ENCODE assay signal across 23 cellular contexts in genomic region chr11:134794192-134794591, GRCh38.
A peak's percentile ranks its signal among the peaks of the same experiment; 100 is the strongest.
DNase-seq lines count a peak whose midpoint lies in the region; ATAC-seq, FAIRE-seq and TF ChIP-seq lines count a peak whose summit lies in the region.
"Had no signal": no experiment of that assay in that cellular context is flagged by ENCODE, and none has a peak within 500 bp of the region (broad histone marks: within the 10 kb centered on the region; RNA-seq: fewer than 3 reads in every experiment).

No MANE protein-coding gene starts in this region.

- H3K23ac ChIP-seq in H1 (ENCODE audit: insufficient read length) (no peak overlapping the region), trophoblast cell (ENCODE audit: low read length) (no peak overlapping the region)

- H3K4ac ChIP-seq in H1 (replicated peaks; ENCODE audit: insufficient read length, low read depth, low read length) = no peak overlapping the region
- no peak overlapping the region for H3K4ac ChIP-seq in trophoblast cell (ENCODE audit: low read depth, low read length)

- H3K4me2 ChIP-seq in H1 (ENCODE audit: insufficient read depth in 1 of 2, low read depth in 2 of 2, low read length in 2 of 2) (no peak overlapping the region), trophoblast cell (ENCODE audit: low read length) (no peak overlapping the region)
- H3K4me2 ChIP-seq: BLaER1 had no signal

- H3K79me1 ChIP-seq in H1 (ENCODE audit: low read depth, low read length) = no peaks in the 10 kb centered on the region
- H3K79me1 ChIP-seq in trophoblast cell (ENCODE audit: low read length) = peaks cover 10% of the 10 kb centered on the region

- H3K9me3 ChIP-seq in H1 (ENCODE audit: insufficient read depth in 2 of 2, low read depth in 1 of 2, low read length in 1 of 2) (no peaks in the 10 kb centered on the region), trophoblast cell (ENCODE audit: insufficient read depth, low read depth, low read length) (peaks cover 2% of the 10 kb centered on the region)
- H3K9me3 ChIP-seq: BLaER1, Caco-2 had no signal

- H3K27ac ChIP-seq in H1 (ENCODE audit: low read depth, low read length) = no peak overlapping the region
- H3K27ac ChIP-seq in trophoblast cell (ENCODE audit: low read depth, low read length) = no peak overlapping the region
- H3K27ac ChIP-seq: 22Rv1, BLaER1, C4-2B, GM23248 had no signal

- no peaks in the 10 kb centered on the region for H4K20me1 ChIP-seq in H1 (replicated peaks in 1 of 2; ENCODE audit: control insufficient read depth in 1 of 2, insufficient read depth in 2 of 2, low read length in 2 of 2)
- H4K20me1 ChIP-seq: BLaER1 had no signal

- H2AFZ ChIP-seq in H1 (ENCODE audit: low read length) (no peak overlapping the region), trophoblast cell (ENCODE audit: insufficient read depth, low read length, poor library complexity) (no peak overlapping the region)
- H2AFZ ChIP-seq: GM23248 had no signal

- TF ChIP-seq EP300 in H1 (IDR thresholded peaks at IDR 0.05; ENCODE audit: borderline replicate concordance in 1 of 2, low read depth in 2 of 2, low read length in 2 of 2) = no peak

- H3K9ac ChIP-seq in H1 (replicated peaks in 1 of 4; ENCODE audit: extremely low read depth in 1 of 4, low read depth in 3 of 4, low read length in 3 of 4) = no peak overlapping the region
- no peak overlapping the region for H3K9ac ChIP-seq in trophoblast cell (ENCODE audit: low read length)
- H3K9ac ChIP-seq: BLaER1, GM23248 had no signal

- no peak for TF ChIP-seq CTCF in H1 (IDR thresholded peaks at IDR 0.05; ENCODE audit: control extremely low read depth in 1 of 3, insufficient read depth in 1 of 3, low read depth in 1 of 3, low read length in 3 of 3)

- WGBS in H1 (ENCODE audit: extremely low coverage in 1 of 2, insufficient coverage in 1 of 2, insufficient read length in 1 of 2, insufficient replicate concordance in 2 of 2, low coverage in 1 of 2, low lambda C conversion rate in 2 of 2, missing lambda C conversion rate in 1 of 2), 2 experiments = 93% methylated on average over 9 of the region's 9 CpGs; no CpG with 5 or more reads in 1 of the 2 experiments
- no CpG with 5 or more reads among the region's 9 CpGs for WGBS in trophoblast cell (ENCODE audit: extremely low coverage, insufficient coverage, insufficient read length)

- no peak for FAIRE-seq in H1 (lab: Jason Lieb, UNC)
- FAIRE-seq: A204.1, GM12891, GM19239 had no signal

- TF ChIP-seq RAD21 in H1 (IDR thresholded peaks at IDR 0.05 in 1 of 2, conservative IDR thresholded peaks at IDR 0.05 in 1 of 2; ENCODE audit: low read depth in 2 of 2, low read length in 2 of 2) = no peak

- no peaks in the 10 kb centered on the region for H3K9me3 Mint-ChIP-seq in activated naive CD4-positive, alpha-beta T cell treated with anti-CD3 and anti-CD28 coated beads, Interleukin-2, amount 10 ng/mL, durations not matched to agents 7 days and 5 days
- H3K9me3 Mint-ChIP-seq: CD4-positive, CD25-positive, alpha-beta regulatory T cell; CD8-positive, alpha-beta T cell; H9 had no signal

- TF ChIP-seq POLR2A in H1 (IDR thresholded peaks at IDR 0.05; ENCODE audit: control extremely low read depth in 1 of 2, low read depth in 2 of 2, low read length in 2 of 2) = no peak

- POLR2A ChIA-PET in H1 (lab: Charles Lee; ENCODE audit: partially characterized antibody) = no interaction called here

- H2BK15ac ChIP-seq in H1 (ENCODE audit: low read length) = 0 out of 2 replicates have a peak overlapping the region, but pooled peaks have one; percentile 84

- H3K27me3 ChIP-seq in H1 (replicated peaks in 1 of 4; ENCODE audit: control insufficient read depth in 3 of 4, extremely low read depth in 1 of 4, insufficient read depth in 3 of 4, low read length in 3 of 4) = no peaks in the 10 kb centered on the region; a peak in 3 of 7 replicates
- H3K27me3 ChIP-seq in trophoblast cell (ENCODE audit: insufficient read depth, low read length) = no peaks in the 10 kb centered on the region
- H3K27me3 ChIP-seq: BLaER1 had no signal

- no peak overlapping the region for H2BK20ac ChIP-seq in H1 (ENCODE audit: low read length)

- no peaks in the 10 kb centered on the region for H3K36me3 ChIP-seq in H1 (ENCODE audit: control insufficient read depth in 2 of 4, insufficient read depth in 4 of 4, low read length in 3 of 4)
- no peaks in the 10 kb centered on the region for H3K36me3 ChIP-seq in trophoblast cell (ENCODE audit: control insufficient read depth in 1 of 2, insufficient read depth in 2 of 2, low read length in 2 of 2)
- H3K36me3 ChIP-seq: BLaER1 had no signal

- DNase-seq in DMS79 (lab: John Stamatoyannopoulos, UW) = peak; percentile 92
- no peak for DNase-seq in DMS79 treated with DMSO at 0.1 percent for 48 hours (lab: John Stamatoyannopoulos, UW)
- DNase-seq in NCI-H345 treated with DMSO at 0.1 percent for 48 hours (lab: John Stamatoyannopoulos, UW; ENCODE audit: unreplicated experiment) = peak; percentile 52
- DNase-seq in NCI-H345 (lab: John Stamatoyannopoulos, UW) = no peak
- no peak for DNase-seq in H1 (ENCODE audit: low read depth in 1 of 2, low spot score in 2 of 2)
- no peak for DNase-seq in trophoblast cell
- no peak for DNase-seq in activated naive CD4-positive, alpha-beta T cell treated with anti-CD3 and anti-CD28 coated beads, Interleukin-2, amount 10 ng/mL, durations not matched to agents 7 days and 5 days
- DNase-seq: Caco-2; CD4-positive, CD25-positive, alpha-beta regulatory T cell; CD8-positive, alpha-beta T cell; DMS153; GF-D8; GM23248; H9 had no signal

- no peaks in the 10 kb centered on the region for H3K36me3 Mint-ChIP-seq in activated naive CD4-positive, alpha-beta T cell treated with anti-CD3 and anti-CD28 coated beads, Interleukin-2, amount 10 ng/mL, durations not matched to agents 7 days and 5 days
- H3K36me3 Mint-ChIP-seq: CD4-positive, CD25-positive, alpha-beta regulatory T cell; CD8-positive, alpha-beta T cell had no signal

- no peak overlapping the region for H3K56ac ChIP-seq in H1 (replicated peaks; ENCODE audit: insufficient read length, low read depth, low read length)

- H4K12ac ChIP-seq in trophoblast cell (ENCODE audit: low read depth, low read length) = no peak overlapping the region

- CTCF ChIA-PET in H1 (lab: Charles Lee; ENCODE audit: partially characterized antibody) = interaction anchor here (0.6 to 1.0 kb wide), 2 partner anchors 9 to 74 kb away, joined by 3 read pairs; no protein-coding TSS in a partner anchor
- CTCF ChIA-PET in activated naive CD4-positive, alpha-beta T cell treated with anti-CD3 and anti-CD28 coated beads, Interleukin-2, amount 10 ng/mL, durations not matched to agents 7 days and 5 days (lab: Charles Lee) = no interaction called here

- H3K27me3 Mint-ChIP-seq in activated naive CD4-positive, alpha-beta T cell treated with anti-CD3 and anti-CD28 coated beads, Interleukin-2, amount 10 ng/mL, durations not matched to agents 7 days and 5 days = peaks cover 4% of the 10 kb centered on the region
- H3K27me3 Mint-ChIP-seq: CD4-positive, CD25-positive, alpha-beta regulatory T cell had no signal

- no peak overlapping the region for H4K8ac ChIP-seq in H1 (ENCODE audit: extremely low read depth, insufficient read depth, low read length)
- H4K8ac ChIP-seq in trophoblast cell (ENCODE audit: low read depth, low read length) = no peak overlapping the region

- no peak for ATAC-seq in GM18498 (IDR thresholded peaks at IDR 0.05; ENCODE audit: unreplicated experiment)
- ATAC-seq: CD8-positive, alpha-beta T cell; HCT116 had no signal

- H3K4me3 ChIP-seq in H1 (ENCODE audit: extremely low read depth in 1 of 4, insufficient read depth in 2 of 4, low read depth in 3 of 4, low read length in 4 of 4) = no peak overlapping the region
- H3K4me3 ChIP-seq in trophoblast cell (ENCODE audit: low read depth, low read length) = no peak overlapping the region
- H3K4me3 ChIP-seq: BLaER1, GM23248 had no signal

- H3K18ac ChIP-seq in H1 (ENCODE audit: extremely low read depth, low read length) (no peak overlapping the region), trophoblast cell (ENCODE audit: low read length) (no peak overlapping the region)

- no peak overlapping the region for H3K27ac Mint-ChIP-seq in activated naive CD4-positive, alpha-beta T cell treated with anti-CD3 and anti-CD28 coated beads, Interleukin-2, amount 10 ng/mL, durations not matched to agents 7 days and 5 days
- H3K27ac Mint-ChIP-seq: B cell; CD4-positive, CD25-positive, alpha-beta regulatory T cell; CD8-positive, alpha-beta T cell; H9 had no signal

- H3K4me1 Mint-ChIP-seq in activated naive CD4-positive, alpha-beta T cell treated with anti-CD3 and anti-CD28 coated beads, Interleukin-2, amount 10 ng/mL, durations not matched to agents 7 days and 5 days = no peaks in the 10 kb centered on the region
- H3K4me1 Mint-ChIP-seq: B cell; CD4-positive, CD25-positive, alpha-beta regulatory T cell had no signal

- H3K79me2 ChIP-seq in H1 (ENCODE audit: control insufficient read depth in 1 of 2, insufficient read depth in 2 of 2, low read length in 2 of 2) = no peaks in the 10 kb centered on the region
- no peaks in the 10 kb centered on the region for H3K79me2 ChIP-seq in trophoblast cell (ENCODE audit: control insufficient read depth, insufficient read depth, low read length, poor library complexity)

- H3K4me1 ChIP-seq in H1 (replicated peaks in 1 of 4; ENCODE audit: control insufficient read depth in 3 of 4, insufficient read depth in 4 of 4, low read length in 3 of 4) (no peaks in the 10 kb centered on the region; a peak in 2 of 7 replicates), trophoblast cell (ENCODE audit: control insufficient read depth in 1 of 2, insufficient read depth in 2 of 2, low read length in 2 of 2) (peaks cover 6 to 10% of the 10 kb centered on the region in 2 experiments)
- H3K4me1 ChIP-seq: BLaER1 had no signal

- H2BK12ac ChIP-seq in H1 (ENCODE audit: low read depth, low read length) = no peak overlapping the region
- H2BK12ac ChIP-seq in trophoblast cell (ENCODE audit: low read length) = peak overlapping the region; percentile 12

- H2BK5ac ChIP-seq in H1 (ENCODE audit: low read depth, low read length) (no peak overlapping the region), trophoblast cell (ENCODE audit: low read depth, low read length, poor library complexity) (no peak overlapping the region)

- no peak overlapping the region for H3K4me3 Mint-ChIP-seq in activated naive CD4-positive, alpha-beta T cell treated with anti-CD3 and anti-CD28 coated beads, Interleukin-2, amount 10 ng/mL, durations not matched to agents 7 days and 5 days
- H3K4me3 Mint-ChIP-seq: B cell; CD4-positive, CD25-positive, alpha-beta regulatory T cell; CD8-positive, alpha-beta T cell; H9 had no signal

- H4K91ac ChIP-seq in H1 (replicated peaks; ENCODE audit: insufficient read length, low read length) = no peak overlapping the region
- H4K91ac ChIP-seq in trophoblast cell (ENCODE audit: low read depth, low read length) = peak overlapping the region; percentile 32

- no peak overlapping the region for H3K14ac ChIP-seq in H1 (ENCODE audit: insufficient read length)
- no peak overlapping the region for H3K14ac ChIP-seq in trophoblast cell (ENCODE audit: low read length)

- H2AK5ac ChIP-seq in H1 (ENCODE audit: low read depth, low read length) = no peak overlapping the region
- peak overlapping the region; percentile 80 for H2AK5ac ChIP-seq in trophoblast cell (ENCODE audit: low read length)

- H2BK120ac ChIP-seq in H1 (replicated peaks; ENCODE audit: low read depth, low read length) (no peak overlapping the region), trophoblast cell (ENCODE audit: insufficient read depth, low read length, poor library complexity) (no peak overlapping the region)

- H3K23me2 ChIP-seq in H1 (ENCODE audit: low read depth, low read length) = peaks cover 1% of the 10 kb centered on the region; the same call in 1 of the 2 replicates

- no peak overlapping the region for H4K5ac ChIP-seq in H1 (ENCODE audit: insufficient read length, low read depth, low read length)

Comparison
In these comparisons a context has a peak if more than half of its experiments do, and no peak if none do; other contexts are left out.
1. DNase-seq: peak in DMS79 (single experiment) and NCI-H345 treated with DMSO at 0.1 percent for 48 hours (single experiment); none in DMS79 treated with DMSO at 0.1 percent for 48 hours (single experiment), NCI-H345 (single experiment), H1 (0 of 2), trophoblast cell (0 of 2) and activated naive CD4-positive, alpha-beta T cell treated with anti-CD3 and anti-CD28 coated beads, Interleukin-2, amount 10 ng/mL, durations not matched to agents 7 days and 5 days (single experiment).